In the genomic region with DNA sequence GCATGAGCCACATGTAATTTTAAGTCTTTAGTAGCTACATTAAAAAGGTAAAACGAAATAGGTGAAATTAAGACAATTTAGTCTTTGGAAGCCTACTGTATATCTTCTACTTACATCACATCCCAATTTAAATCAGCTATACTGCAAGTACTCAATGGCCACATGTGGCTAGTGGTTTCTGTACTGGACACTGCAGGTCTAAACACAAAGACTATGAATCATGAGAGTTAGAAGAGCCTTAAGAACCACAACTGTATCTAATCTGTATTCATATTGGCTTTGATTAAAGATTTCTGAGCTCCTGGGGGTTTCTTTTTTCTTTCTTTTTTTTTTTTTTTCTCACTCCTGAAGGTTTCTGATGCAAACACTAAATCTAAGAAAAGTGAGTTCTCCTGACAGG, we compare ENCODE assay signal across 18 cellular contexts. TPM values are rescaled to one million over a fixed set of nuclear protein-coding genes. Genes with fewer than 3 reads are reported as not detected.
A peak's percentile ranks its signal among the peaks of the same experiment; 100 is the strongest.
DNase-seq lines count a peak whose midpoint lies in the region; FAIRE-seq and TF ChIP-seq lines count a peak whose summit lies in the region.
"Had no signal": no experiment of that assay in that cellular context is flagged by ENCODE, and none has a peak within 500 bp of the region (broad histone marks: within the 10 kb centered on the region; RNA-seq: fewer than 3 reads in every experiment).

No MANE protein-coding gene starts in this region.

- no peak for TF ChIP-seq POLR2A in erythroblast (IDR thresholded peaks at IDR 0.05; ENCODE audit: low read length)

- H3K27ac Mint-ChIP-seq in activated naive CD8-positive, alpha-beta T cell = peak overlapping the region; percentile 17
- no peak overlapping the region for H3K27ac Mint-ChIP-seq in activated naive CD8-positive, alpha-beta T cell treated with anti-CD3 and anti-CD28 coated beads for 36 hours
- H3K27ac Mint-ChIP-seq: CD4-positive, alpha-beta T cell had no signal

- in situ Hi-C loops in astrocyte of the spinal cord (cut with HindIII; ENCODE audit: low sequenced_read_pairs) = no loop called here

- H3K27me3 Mint-ChIP-seq in activated naive CD8-positive, alpha-beta T cell = no peaks in the 10 kb centered on the region
- no peaks in the 10 kb centered on the region for H3K27me3 Mint-ChIP-seq in activated naive CD8-positive, alpha-beta T cell treated with anti-CD3 and anti-CD28 coated beads for 36 hours
- H3K27me3 Mint-ChIP-seq: CD4-positive, alpha-beta T cell had no signal

- peaks cover 12% of the 10 kb centered on the region for H3K36me3 Mint-ChIP-seq in activated naive CD8-positive, alpha-beta T cell
- peaks cover 8% of the 10 kb centered on the region for H3K36me3 Mint-ChIP-seq in activated naive CD8-positive, alpha-beta T cell treated with anti-CD3 and anti-CD28 coated beads for 36 hours

- no peaks in the 10 kb centered on the region for H3K9me3 Mint-ChIP-seq in activated naive CD8-positive, alpha-beta T cell (ENCODE audit: low read depth)
- H3K9me3 Mint-ChIP-seq in activated naive CD8-positive, alpha-beta T cell treated with anti-CD3 and anti-CD28 coated beads for 36 hours = no peaks in the 10 kb centered on the region
- H3K9me3 Mint-ChIP-seq: CD4-positive, alpha-beta T cell had no signal

- no peak for TF ChIP-seq CTCF in astrocyte of the spinal cord (IDR thresholded peaks at IDR 0.05; ENCODE audit: low read depth, low read length)

- peaks cover 25% of the 10 kb centered on the region for H3K4me1 Mint-ChIP-seq in activated naive CD8-positive, alpha-beta T cell (ENCODE audit: low read depth)
- H3K4me1 Mint-ChIP-seq in activated naive CD8-positive, alpha-beta T cell treated with anti-CD3 and anti-CD28 coated beads for 36 hours = peaks cover 17% of the 10 kb centered on the region

- no peak overlapping the region for H3K4me3 ChIP-seq in astrocyte of the spinal cord (ENCODE audit: low read depth, low read length)
- H3K4me3 ChIP-seq: A549, GM23248, HAP-1 had no signal

- peak; percentile 36 for FAIRE-seq in islet of Langerhans (lab: Jason Lieb, UNC)
- FAIRE-seq: A549, D721Med, GM12892, GM18507 had no signal

- no peak overlapping the region for H3K4me3 Mint-ChIP-seq in activated naive CD8-positive, alpha-beta T cell
- H3K4me3 Mint-ChIP-seq in activated naive CD8-positive, alpha-beta T cell treated with anti-CD3 and anti-CD28 coated beads for 36 hours = no peak overlapping the region

- DNase-seq in activated naive CD8-positive, alpha-beta T cell treated with anti-CD3 and anti-CD28 coated beads for 36 hours = no peak
- DNase-seq in RPMI7951 (ENCODE audit: low read depth) (peak; percentile 17), astrocyte of the spinal cord (ENCODE audit: low read depth, low spot score) (peak; percentile 41), NCI-H187 (lab: John Stamatoyannopoulos, UW) (no peak), SKM-1 (lab: John Stamatoyannopoulos, UW; ENCODE audit: unreplicated experiment) (no peak), erythroblast (lab: John Stamatoyannopoulos, UW) (no peak)
- DNase-seq: AML-193; Caco-2; CD4-positive, alpha-beta T cell; GDM1; GM23248 had no signal

RNA-seq across cellular contexts. Expression of gene EIF1B, which starts 2.3 kb away (rescaled TPM):
- 10 to 100 TPM; 54.2 to 56.5 TPM for total RNA-seq in activated naive CD8-positive, alpha-beta T cell treated with anti-CD3 and anti-CD28 coated beads for 36 hours
- total RNA-seq in RPMI7951 (2014; rRNA removed; shearing (Covaris generic)) = 30.6 and 42.2 TPM in 2 replicates

Comparison
In these comparisons a context has a peak if more than half of its experiments do, and no peak if none do; other contexts are left out.
1. DNase-seq: peak in RPMI7951 (single experiment) and astrocyte of the spinal cord (single experiment); none in activated naive CD8-positive, alpha-beta T cell treated with anti-CD3 and anti-CD28 coated beads for 36 hours (single experiment), NCI-H187 (0 of 2), SKM-1 (single experiment) and erythroblast (0 of 2).